1 cellular context compared by ENCODE assay signal in genomic region chr2:176614049-176614448, GRCh38.
A peak's percentile ranks its signal among the peaks of the same experiment; 100 is the strongest.
TF ChIP-seq lines count a peak whose summit lies in the region.

No MANE protein-coding gene starts in this region.

TF ChIP-seq in H1, 55 proteins besides CTCF, POLR2A, EP300 and RAD21 (continued from another document):
- 0 out of 2 replicates have a peak, but pooled peaks have one; percentile 21 for TF ChIP-seq ATF3 (IDR thresholded peaks at IDR 0.05; ENCODE audit: insufficient read depth, low read depth, low read length)
- no peak for TF ChIP-seq KDM1A (IDR thresholded peaks at IDR 0.05; ENCODE audit: borderline replicate concordance, low read length)
- no peak for TF ChIP-seq RXRA (IDR thresholded peaks at IDR 0.05; ENCODE audit: insufficient read depth, low read depth, low read length)
- no peak for TF ChIP-seq EZH2 (IDR thresholded peaks at IDR 0.05; ENCODE audit: low read depth, low read length, severe bottlenecking)
- TF ChIP-seq ASH2L (IDR thresholded peaks at IDR 0.05; ENCODE audit: low read length), result no peak
- no peak for TF ChIP-seq CBX5 (IDR thresholded peaks at IDR 0.05; ENCODE audit: low read depth, low read length)
- no peak for TF ChIP-seq FOSL1 (IDR thresholded peaks at IDR 0.05; ENCODE audit: insufficient read depth, low read depth, low read length)
- TF ChIP-seq KDM5A (IDR thresholded peaks at IDR 0.05; ENCODE audit: low read length), result no peak
- TF ChIP-seq POU5F1 (IDR thresholded peaks at IDR 0.05; ENCODE audit: low read depth, low read length), result no peak
- TF ChIP-seq SIN3A (conservative IDR thresholded peaks at IDR 0.05 in 1 of 2, IDR thresholded peaks at IDR 0.05 in 1 of 2; ENCODE audit: low read depth in 1 of 2, low read length in 2 of 2), result no peak
- TF ChIP-seq JUND (IDR thresholded peaks at IDR 0.05; ENCODE audit: low read length), result no peak
- no peak for TF ChIP-seq RBBP5 (IDR thresholded peaks at IDR 0.05; ENCODE audit: borderline replicate concordance, low read depth, low read length)
- 0 out of 2 replicates have a peak, but pooled peaks have one; percentile 14 for TF ChIP-seq SIX5 (IDR thresholded peaks at IDR 0.05; ENCODE audit: low read depth, low read length)
- TF ChIP-seq TBP (IDR thresholded peaks at IDR 0.05; ENCODE audit: low read depth, low read length), result no peak
- peak; percentile 64 for TF ChIP-seq USF2 (IDR thresholded peaks at IDR 0.05; ENCODE audit: low read length)
